In genomic region chr1:10694274-10694632, GRCh38 we compare ENCODE assay signal across 1 cellular context.
TF ChIP-seq lines count a peak whose summit lies in the region.

No MANE protein-coding gene starts in this region.

TF ChIP-seq in GM23338, 12 proteins besides CTCF, POLR2A, EP300 and RAD21 (continued from another document):
- TF ChIP-seq ZNF462 (CRISPR knock-in tag; IDR thresholded peaks at IDR 0.05), result no peak
